ENCODE assay signal across 8 cellular contexts in genomic region chr1:176204655-176205054, GRCh38. TPM values are rescaled to one million over a fixed set of nuclear protein-coding genes. Genes with fewer than 3 reads are reported as not detected.
A peak's percentile ranks its signal among the peaks of the same experiment; 100 is the strongest.
DNase-seq lines count a peak whose midpoint lies in the region; ATAC-seq and TF ChIP-seq lines count a peak whose summit lies in the region.
"Not testable (repeated sequence)": the region's sequence is repeated elsewhere in the genome, so short reads cannot be mapped to it uniquely, and the experiment has no call there.

No MANE protein-coding gene starts in this region.

- H3K36me3 Mint-ChIP-seq in Calu3 (ENCODE audit: insufficient read depth, unreplicated experiment), result peaks cover 40% of the 10 kb centered on the region
- H3K36me3 Mint-ChIP-seq in IgD-negative memory B cell; T-helper 17 cell (ENCODE audit: low read depth); activated naive CD4-positive, alpha-beta T cell treated with anti-CD3 and anti-CD28 coated beads, Interleukin-2, amount 50 U/mL, for 24 hours; neural crest cell (ENCODE audit: low read depth); type B pancreatic cell: not testable (repeated sequence)

- H3K36me3 ChIP-seq in ectodermal cell (ENCODE audit: control insufficient read depth, insufficient read depth, low read length); iPS-20b (ENCODE audit: insufficient read depth, low read depth, low read length): not testable (repeated sequence)

- not testable (repeated sequence) for ATAC-seq in T-helper 17 cell

- H3K4me1 Mint-ChIP-seq in Calu3 (ENCODE audit: low read depth, unreplicated experiment), result peaks cover 34% of the 10 kb centered on the region
- H3K4me1 Mint-ChIP-seq in IgD-negative memory B cell, result peaks cover 30 to 48% (median 33%) of the 10 kb centered on the region in 3 donors
- H3K4me1 Mint-ChIP-seq in T-helper 17 cell, result peaks cover 44% of the 10 kb centered on the region
- peaks cover 64% of the 10 kb centered on the region for H3K4me1 Mint-ChIP-seq in activated naive CD4-positive, alpha-beta T cell treated with anti-CD3 and anti-CD28 coated beads, Interleukin-2, amount 50 U/mL, for 24 hours
- H3K4me1 Mint-ChIP-seq in neural crest cell, result peaks cover 53% of the 10 kb centered on the region
- H3K4me1 Mint-ChIP-seq in type B pancreatic cell (ENCODE audit: unreplicated experiment), result peaks cover 30% of the 10 kb centered on the region

- not testable (repeated sequence) for H3K9me3 Mint-ChIP-seq in Calu3 (ENCODE audit: low read depth, unreplicated experiment); IgD-negative memory B cell; activated naive CD4-positive, alpha-beta T cell treated with anti-CD3 and anti-CD28 coated beads, Interleukin-2, amount 50 U/mL, for 24 hours; neural crest cell; type B pancreatic cell

- DNase-seq in Calu3, result peak; percentile 15
- DNase-seq in T-helper 17 cell; neural crest cell (ENCODE audit: low read depth, low spot score); type B pancreatic cell (ENCODE audit: extremely low spot score, unreplicated experiment): not testable (repeated sequence)

- H3K4me3 Mint-ChIP-seq in Calu3 (ENCODE audit: low read depth, unreplicated experiment), result peak overlapping the region; percentile 84
- peak overlapping the region; percentile 70 to 98 (median 96) for H3K4me3 Mint-ChIP-seq in IgD-negative memory B cell
- H3K4me3 Mint-ChIP-seq in T-helper 17 cell, result peak overlapping the region; percentile 100
- H3K4me3 Mint-ChIP-seq in activated naive CD4-positive, alpha-beta T cell treated with anti-CD3 and anti-CD28 coated beads, Interleukin-2, amount 50 U/mL, for 24 hours, result peak overlapping the region; percentile 83
- H3K4me3 Mint-ChIP-seq in neural crest cell, result peak overlapping the region; percentile 98
- peak overlapping the region; percentile 95 for H3K4me3 Mint-ChIP-seq in type B pancreatic cell

- TF ChIP-seq CTCF in Calu3 (IDR thresholded peaks at IDR 0.05; ENCODE audit: unreplicated experiment); neural crest cell (conservative IDR thresholded peaks at IDR 0.05); type B pancreatic cell (conservative IDR thresholded peaks at IDR 0.05): not testable (repeated sequence)

- intact Hi-C loops in Calu3 (cut with micrococcal nuclease; ENCODE audit: unreplicated experiment), result not testable (repeated sequence)

- H3K27me3 ChIP-seq in ectodermal cell (ENCODE audit: control insufficient read depth, insufficient read depth, low read length, poor library complexity, severe bottlenecking); iPS-20b (ENCODE audit: insufficient read depth, low read length): not testable (repeated sequence)

- CTCF ChIA-PET in Calu3 (lab: Charles Lee), result not testable (repeated sequence)

- not testable (repeated sequence) for H3K9me3 ChIP-seq in T-helper 17 cell (ENCODE audit: control insufficient read depth, low read length, poor library complexity, severe bottlenecking); ectodermal cell (ENCODE audit: control insufficient read depth, low read length); iPS-20b (ENCODE audit: insufficient read depth, low read depth, low read length)

- 87 to 89% methylated on average over 9 of the region's 9 CpGs for WGBS in ectodermal cell, 2 experiments

- not testable (repeated sequence) for H3K27me3 Mint-ChIP-seq in Calu3 (ENCODE audit: unreplicated experiment); IgD-negative memory B cell; T-helper 17 cell; activated naive CD4-positive, alpha-beta T cell treated with anti-CD3 and anti-CD28 coated beads, Interleukin-2, amount 50 U/mL, for 24 hours; neural crest cell (ENCODE audit: low read depth); type B pancreatic cell

- not testable (repeated sequence) for H3K27ac ChIP-seq in ectodermal cell (ENCODE audit: insufficient read depth, low read depth, low read length, poor library complexity, severe bottlenecking); iPS-20b (ENCODE audit: low read length)

- peak overlapping the region; percentile 86 for H3K27ac Mint-ChIP-seq in Calu3 (ENCODE audit: unreplicated experiment)
- peak overlapping the region in 1 of 3 donors; percentile 40 for H3K27ac Mint-ChIP-seq in IgD-negative memory B cell
- H3K27ac Mint-ChIP-seq in T-helper 17 cell, result peak overlapping the region; percentile 98
- H3K27ac Mint-ChIP-seq in activated naive CD4-positive, alpha-beta T cell treated with anti-CD3 and anti-CD28 coated beads, Interleukin-2, amount 50 U/mL, for 24 hours; neural crest cell (ENCODE audit: unreplicated experiment): not testable (repeated sequence)
- peak overlapping the region; percentile 97 for H3K27ac Mint-ChIP-seq in type B pancreatic cell

- H3K4me1 ChIP-seq in ectodermal cell (ENCODE audit: control insufficient read depth, insufficient read depth, low read length), result peaks cover 14% of the 10 kb centered on the region
- not testable (repeated sequence) for H3K4me1 ChIP-seq in iPS-20b (ENCODE audit: insufficient read depth, low read length)

- peak overlapping the region; percentile 93 for H3K4me3 ChIP-seq in ectodermal cell (ENCODE audit: insufficient read depth, low read depth, low read length)
- H3K4me3 ChIP-seq in iPS-20b (ENCODE audit: low read length), result peak overlapping the region; percentile 81; the same call in 1 of the 2 replicates

- BruUV-seq in Calu3 (replicated peaks; lab: Mats Ljungman, UMichigan), result not testable (repeated sequence)

- H3K9ac ChIP-seq in iPS-20b (ENCODE audit: low read depth, low read length), result not testable (repeated sequence)

RNA-seq across cellular contexts. Expression of gene COP1, which starts 2.4 kb away (rescaled TPM):
- total RNA-seq in Calu3 (2022), result 41.8 and 45.5 TPM in 2 replicates
- 33.8 TPM for polyA plus RNA-seq in IgD-negative memory B cell
- 10 to 100 TPM; 43.6 to 46.4 TPM for total RNA-seq in T-helper 17 cell
- 61.0 TPM for polyA plus RNA-seq in ectodermal cell (2013, experiment 1 of 4)
- polyA plus RNA-seq in ectodermal cell (2013, experiment 2 of 4), result 68.4 TPM
- polyA plus RNA-seq in ectodermal cell (2013, experiment 3 of 4), result 53.2 TPM
- polyA plus RNA-seq in ectodermal cell (2013, experiment 4 of 4), result 56.2 TPM
- total RNA-seq in neural crest cell, result 47.1 and 48.4 TPM in 2 replicates
- 43.9 and 44.4 TPM in 2 replicates for total RNA-seq in type B pancreatic cell (ENCODE audit: low replicate concordance)
